ENCODE assay signal across 8 cellular contexts in the genomic region with DNA sequence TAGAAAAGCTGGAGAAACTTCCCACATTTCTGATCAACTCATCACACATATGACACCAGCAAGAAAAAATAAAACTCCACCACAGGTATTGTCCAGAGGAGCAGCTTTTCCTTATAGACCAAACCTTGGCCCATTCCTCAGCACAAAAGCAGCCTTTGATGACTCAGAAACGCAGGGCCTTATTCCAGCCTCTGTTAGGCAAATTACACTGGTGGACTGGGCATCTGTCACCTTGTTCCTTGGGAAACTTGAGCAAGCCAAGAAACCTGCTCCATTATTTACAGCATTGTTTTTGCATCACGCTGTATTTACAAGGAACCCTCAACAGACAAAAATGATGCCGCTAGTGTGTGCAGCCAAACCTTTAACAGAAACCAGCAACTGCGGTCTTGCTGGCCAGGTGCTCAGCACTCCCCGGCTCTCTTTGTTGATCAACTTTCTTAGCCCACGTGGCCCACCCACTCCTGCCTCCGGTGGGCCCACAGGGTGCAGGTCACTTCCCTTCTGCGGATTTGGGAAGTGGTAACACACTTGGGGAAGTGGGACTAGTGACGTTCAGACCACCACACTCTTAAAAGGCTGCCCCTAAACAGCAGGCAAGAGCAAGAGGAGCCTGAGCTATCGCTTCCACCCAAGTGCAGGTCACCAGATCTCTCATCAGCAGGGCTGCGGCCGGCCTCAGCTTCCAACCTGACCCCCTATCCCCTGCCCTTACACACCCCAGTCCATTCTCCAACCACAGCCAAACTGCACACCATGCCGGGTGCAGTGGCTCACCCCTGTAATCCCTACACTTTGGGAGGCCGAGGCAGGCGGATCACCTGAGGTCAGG. TPM values are rescaled to one million over a fixed set of nuclear protein-coding genes. Genes with fewer than 3 reads are reported as not detected.
DNase-seq lines count a peak whose midpoint lies in the region; ATAC-seq and TF ChIP-seq lines count a peak whose summit lies in the region.

No MANE protein-coding gene starts in this region.

- peak overlapping the region; percentile 73 for H3K4me2 ChIP-seq in DND-41 (ENCODE audit: insufficient read depth, low read length)

- peaks cover 0 to 4% of the 10 kb centered on the region in 2 donors for H3K27me3 Mint-ChIP-seq in T-cell
- H3K27me3 Mint-ChIP-seq in nephron progenitor cell (ENCODE audit: low read depth, poor library complexity), result peaks cover 50% of the 10 kb centered on the region

- TF ChIP-seq CTCF in DND-41 (IDR thresholded peaks at IDR 0.05; ENCODE audit: borderline replicate concordance, extremely low read depth, low read length, poor library complexity, severe bottlenecking), result no peak
- no peak for TF ChIP-seq CTCF in nephron progenitor cell (IDR thresholded peaks at IDR 0.05)
- TF ChIP-seq CTCF in foreskin fibroblast (IDR thresholded peaks at IDR 0.05; ENCODE audit: low read depth, low read length), result no peak

- H4K20me1 ChIP-seq in DND-41 (ENCODE audit: insufficient read depth, low read length), result no peaks in the 10 kb centered on the region

- H3K4me1 Mint-ChIP-seq in T-cell (peaks cover 12 to 16% (median 13%) of the 10 kb centered on the region in 3 donors), nephron progenitor cell (peaks cover 5% of the 10 kb centered on the region)

- H3K27ac Mint-ChIP-seq in T-cell, result no peak overlapping the region
- no peak overlapping the region for H3K27ac Mint-ChIP-seq in nephron progenitor cell

- no peaks in the 10 kb centered on the region for H3K79me2 ChIP-seq in DND-41 (ENCODE audit: insufficient read depth, low read length)

- H3K4me3 ChIP-seq in DND-41 (ENCODE audit: low read depth in 1 of 2, low read length in 2 of 2) (no peak overlapping the region), foreskin fibroblast (ENCODE audit: low read depth in 1 of 2, low read length in 2 of 2) (no peak overlapping the region)

- H3K4me1 ChIP-seq in DND-41 (ENCODE audit: insufficient read depth, low read length), result peaks cover 8% of the 10 kb centered on the region; the same call in 1 of the 2 replicates

- CTCF ChIA-PET in T-cell (lab: Charles Lee), result interaction anchor here (0.5 to 1.1 kb wide), 2 partner anchors 18 to 65 kb away, joined by 3 read pairs; no protein-coding TSS in a partner anchor

- H3K9me3 Mint-ChIP-seq in T-cell (no peaks in the 10 kb centered on the region), nephron progenitor cell (no peaks in the 10 kb centered on the region)

- no peak overlapping the region for H2AFZ ChIP-seq in DND-41 (ENCODE audit: low read depth, low read length)

- H3K9me3 ChIP-seq in DND-41 (ENCODE audit: insufficient read depth, low read length, severe bottlenecking), result no peaks in the 10 kb centered on the region

- ATAC-seq in DND-41 (ENCODE audit: insufficient read depth, low read depth) (no peak), GM19328 (IDR thresholded peaks at IDR 0.05; ENCODE audit: unreplicated experiment) (peak; percentile 54), HG03159 (IDR thresholded peaks at IDR 0.05; ENCODE audit: unreplicated experiment) (peak; percentile 66), T-cell (replicated peaks in 1 of 4) (no peak)

- no peaks in the 10 kb centered on the region for H3K36me3 ChIP-seq in DND-41 (ENCODE audit: insufficient read depth, low read length)

- H3K36me3 Mint-ChIP-seq in T-cell, result no peaks in the 10 kb centered on the region
- H3K36me3 Mint-ChIP-seq in nephron progenitor cell (ENCODE audit: low read depth), result no peaks in the 10 kb centered on the region

- H3K9ac ChIP-seq in DND-41 (ENCODE audit: low read depth, low read length), result no peak overlapping the region

- H3K27me3 ChIP-seq in DND-41 (ENCODE audit: insufficient read depth, low read length, poor library complexity), result no peaks in the 10 kb centered on the region

- POLR2A ChIA-PET in T-cell (lab: Charles Lee), result interaction anchor here in 1 of 2 donors (0.7 kb wide), 1 partner anchor 78 kb away, joined by 3 read pairs; no protein-coding TSS in a partner anchor

- peak overlapping the region; percentile 46 to 92 (median 86) for H3K4me3 Mint-ChIP-seq in T-cell
- H3K4me3 Mint-ChIP-seq in nephron progenitor cell, result peak overlapping the region; percentile 88

- no peak overlapping the region for H3K27ac ChIP-seq in DND-41 (ENCODE audit: low read length)

- DNase-seq in DND-41 (no peak), T-cell (peak in 5 of 34 experiments; percentile 1 to 50 (median 5)), nephron progenitor cell (no peak), HCEC 1CT (no peak), foreskin fibroblast (no peak)
- DNase-seq in activated CD4-positive, alpha-beta T cell treated with anti-CD3 and anti-CD28 coated beads, Interleukin-2, amount 50 U/mL, for 48 hours, result no peak

RNA-seq across cellular contexts. Expression of gene AP1S3, which starts 1.5 kb away (rescaled TPM):
- total RNA-seq in T-cell, result 1 to 10 TPM; 1.4 to 2.9 (median 1.8) TPM

Comparison
In these comparisons a context has a peak if more than half of its experiments do, and no peak if none do; other contexts are left out.
1. ATAC-seq: peak in GM19328 (single experiment) and HG03159 (single experiment); none in DND-41 (single experiment) and T-cell (0 of 4).